In the genomic region with DNA sequence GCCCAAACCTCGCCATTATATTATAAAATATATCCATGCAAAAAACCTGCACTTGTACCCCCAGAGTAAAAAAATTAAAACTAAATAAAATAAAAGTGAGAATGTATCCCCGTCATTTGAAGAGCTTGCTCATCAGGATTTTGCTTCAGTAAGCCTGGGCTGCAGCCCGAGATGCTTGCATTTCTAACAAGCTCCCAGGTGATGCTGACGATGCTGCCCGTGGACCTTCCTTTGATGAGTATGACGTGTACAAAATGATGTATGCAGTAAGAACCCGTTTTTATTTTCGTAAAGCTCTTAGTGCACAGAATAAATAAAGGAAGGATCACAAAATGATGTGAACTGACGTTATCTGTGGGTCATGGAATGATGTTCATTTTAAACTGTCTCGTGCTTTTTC, we compare ENCODE assay signal across 39 cellular contexts.
"Had no signal": no experiment of that assay in that cellular context is flagged by ENCODE, and none has a peak within 500 bp of the region (broad histone marks: within the 10 kb centered on the region; RNA-seq: fewer than 3 reads in every experiment).

No MANE protein-coding gene starts in this region.

- H3K27me3 ChIP-seq: adrenal gland, ascending aorta, body of pancreas, brain microvascular endothelial cell, breast epithelium, cardiac muscle cell had no signal

- H3K9me3 Mint-ChIP-seq: activated naive CD4-positive, alpha-beta T cell treated with anti-CD3 and anti-CD28 coated beads for 36 hours; activated naive CD4-positive, alpha-beta T cell treated with anti-CD3 and anti-CD28 coated beads, Interleukin-2, amount 10 ng/mL, durations not matched to agents 7 days and 5 days; activated naive CD4-positive, alpha-beta T cell treated with anti-CD3 and anti-CD28 coated beads, Interleukin-2, amount 50 U/mL, for 24 hours; activated naive CD4-positive, alpha-beta T cell treated with anti-CD3 and anti-CD28 coated beads, Interleukin-2, amount 50 U/mL, for 72 hours; activated naive CD8-positive, alpha-beta T cell treated with anti-CD3 and anti-CD28 coated beads for 36 hours; activated naive CD8-positive, alpha-beta T cell treated with anti-CD3 and anti-CD28 coated beads, Interleukin-2, amount 10 ng/mL, durations not matched to agents 7 days and 5 days; activated naive CD8-positive, alpha-beta T cell treated with anti-CD3 and anti-CD28 coated beads, Interleukin-2, amount 50 U/mL, for 24 hours; activated T-cell treated with anti-CD3 and anti-CD28 coated beads, Interleukin-2, amount 50 U/mL, for 24 hours; activated T-cell treated with anti-CD3 and anti-CD28 coated beads, Interleukin-2, amount 50 U/mL, for 4 hours; activated T-cell treated with anti-CD3 and anti-CD28 coated beads, Interleukin-2, amount 50 U/mL, for 72 hours; activated T-helper 1 cell treated with anti-CD3 and anti-CD28 coated beads, Interleukin-12 subunit alpha, Interleukin-12 subunit beta, Interleukin-2, Interleukin-4 antibody, amounts not matched to agents 30 ng/mL and 10 ng/mL and 1 ng/mL, durations not matched to agents 14 hours and 24 hours and 36 hours; activated T-helper 17 cell treated with anti-CD3 and anti-CD28 coated beads, Interleukin-2, amount 50 U/mL, for 72 hours; activated T-helper 2 cell treated with anti-CD3 and anti-CD28 coated beads, Interferon-gamma antibody, Interleukin-2, Interleukin-4, amounts not matched to agents 10 μg/mL and 5 μg/mL and 100 μg/mL, durations not matched to agents 14 hours and 24 hours and 36 hours; brain; central memory CD8-positive, alpha-beta T cell had no signal

- FAIRE-seq: astrocyte had no signal

- H3K27ac Mint-ChIP-seq: activated naive CD4-positive, alpha-beta T cell treated with anti-CD3 and anti-CD28 coated beads for 36 hours; activated naive CD4-positive, alpha-beta T cell treated with anti-CD3 and anti-CD28 coated beads, Interleukin-2, amount 50 U/mL, for 24 hours; activated naive CD4-positive, alpha-beta T cell treated with anti-CD3 and anti-CD28 coated beads, Interleukin-2, amount 50 U/mL, for 72 hours; activated naive CD8-positive, alpha-beta T cell; activated naive CD8-positive, alpha-beta T cell treated with anti-CD3 and anti-CD28 coated beads for 36 hours; activated naive CD8-positive, alpha-beta T cell treated with anti-CD3 and anti-CD28 coated beads, Interleukin-2, amount 10 ng/mL, durations not matched to agents 7 days and 5 days; activated naive CD8-positive, alpha-beta T cell treated with anti-CD3 and anti-CD28 coated beads, Interleukin-2, amount 50 U/mL, for 24 hours; activated T-cell treated with anti-CD3 and anti-CD28 coated beads, Interleukin-2, amount 50 U/mL, for 24 hours; activated T-cell treated with anti-CD3 and anti-CD28 coated beads, Interleukin-2, amount 50 U/mL, for 72 hours; activated T-helper 1 cell treated with anti-CD3 and anti-CD28 coated beads, Interleukin-12 subunit alpha, Interleukin-12 subunit beta, Interleukin-2, Interleukin-4 antibody, amounts not matched to agents 30 ng/mL and 10 ng/mL and 1 ng/mL, durations not matched to agents 14 hours and 24 hours and 36 hours; activated T-helper 17 cell treated with anti-CD3 and anti-CD28 coated beads, Interleukin-2, amount 50 U/mL, for 72 hours; activated T-helper 2 cell treated with anti-CD3 and anti-CD28 coated beads, Interferon-gamma antibody, Interleukin-2, Interleukin-4, amounts not matched to agents 10 μg/mL and 5 μg/mL and 100 μg/mL, durations not matched to agents 14 hours and 24 hours and 36 hours; brain had no signal

- H3K4me1 ChIP-seq: adrenal gland, ascending aorta, breast epithelium had no signal

- H3K4me3 Mint-ChIP-seq: activated naive CD4-positive, alpha-beta T cell treated with anti-CD3 and anti-CD28 coated beads for 36 hours; activated naive CD4-positive, alpha-beta T cell treated with anti-CD3 and anti-CD28 coated beads, Interleukin-2, amount 10 ng/mL, durations not matched to agents 7 days and 5 days; activated naive CD4-positive, alpha-beta T cell treated with anti-CD3 and anti-CD28 coated beads, Interleukin-2, amount 50 U/mL, for 24 hours; activated naive CD8-positive, alpha-beta T cell; activated naive CD8-positive, alpha-beta T cell treated with anti-CD3 and anti-CD28 coated beads for 36 hours; activated naive CD8-positive, alpha-beta T cell treated with anti-CD3 and anti-CD28 coated beads, Interleukin-2, amount 10 ng/mL, durations not matched to agents 7 days and 5 days; activated naive CD8-positive, alpha-beta T cell treated with anti-CD3 and anti-CD28 coated beads, Interleukin-2, amount 50 U/mL, for 24 hours; activated T-cell treated with anti-CD3 and anti-CD28 coated beads, Interleukin-2, amount 50 U/mL, for 24 hours; activated T-cell treated with anti-CD3 and anti-CD28 coated beads, Interleukin-2, amount 50 U/mL, for 4 hours; activated T-cell treated with anti-CD3 and anti-CD28 coated beads, Interleukin-2, amount 50 U/mL, for 72 hours; activated T-helper 1 cell treated with anti-CD3 and anti-CD28 coated beads, Interleukin-12 subunit alpha, Interleukin-12 subunit beta, Interleukin-2, Interleukin-4 antibody, amounts not matched to agents 30 ng/mL and 10 ng/mL and 1 ng/mL, durations not matched to agents 14 hours and 24 hours and 36 hours; activated T-helper 17 cell treated with anti-CD3 and anti-CD28 coated beads, Interleukin-2, amount 50 U/mL, for 72 hours; brain; central memory CD8-positive, alpha-beta T cell had no signal

- DNase-seq: activated effector memory CD4-positive, alpha-beta T cell treated with anti-CD3 and anti-CD28 coated beads, Interleukin-2, amount 50 U/mL, for 16 hours; activated effector memory CD4-positive, alpha-beta T cell treated with Interleukin-2 at 50 U/mL for 16 hours; activated gamma-delta T cell; activated gamma-delta T cell treated with Interleukin-2 at 50 U/mL for 16 hours; activated naive CD4-positive, alpha-beta T cell; activated naive CD4-positive, alpha-beta T cell treated with anti-CD3 and anti-CD28 coated beads for 36 hours; activated naive CD4-positive, alpha-beta T cell treated with anti-CD3 and anti-CD28 coated beads, Interleukin-2, amount 10 ng/mL, durations not matched to agents 7 days and 5 days; activated naive CD4-positive, alpha-beta T cell treated with anti-CD3 and anti-CD28 coated beads, Interleukin-2, amount 50 U/mL, for 16 hours; activated naive CD4-positive, alpha-beta T cell treated with Interleukin-2 at 50 U/mL for 16 hours; activated naive CD8-positive, alpha-beta T cell treated with anti-CD3 and anti-CD28 coated beads for 36 hours; activated naive CD8-positive, alpha-beta T cell treated with anti-CD3 and anti-CD28 coated beads, Interleukin-2, amount 10 ng/mL, durations not matched to agents 7 days and 5 days; activated naive CD8-positive, alpha-beta T cell treated with anti-CD3 and anti-CD28 coated beads, Interleukin-2, amount 50 U/mL, for 24 hours; activated T-cell treated with anti-CD3 and anti-CD28 coated beads, Interleukin-2, amount 50 U/mL, for 1 hour; activated T-cell treated with anti-CD3 and anti-CD28 coated beads, Interleukin-2, amount 50 U/mL, for 24 hours; activated T-cell treated with anti-CD3 and anti-CD28 coated beads, Interleukin-2, amount 50 U/mL, for 4 hours; activated T-cell treated with anti-CD3 and anti-CD28 coated beads, Interleukin-2, amount 50 U/mL, for 48 hours; activated T-cell treated with anti-CD3 and anti-CD28 coated beads, Interleukin-2, amount 50 U/mL, for 72 hours; adrenal gland; amniotic stem cell; amygdala; anterior cingulate cortex; aorta; body of pancreas; brain microvascular endothelial cell; caudate nucleus; central memory CD4-positive, alpha-beta T cell; cerebellar nuclear complex had no signal

- H3K4me1 Mint-ChIP-seq: activated naive CD4-positive, alpha-beta T cell treated with anti-CD3 and anti-CD28 coated beads, Interleukin-2, amount 50 U/mL, for 24 hours; activated naive CD8-positive, alpha-beta T cell treated with anti-CD3 and anti-CD28 coated beads for 36 hours; activated naive CD8-positive, alpha-beta T cell treated with anti-CD3 and anti-CD28 coated beads, Interleukin-2, amount 10 ng/mL, durations not matched to agents 7 days and 5 days; activated naive CD8-positive, alpha-beta T cell treated with anti-CD3 and anti-CD28 coated beads, Interleukin-2, amount 50 U/mL, for 24 hours had no signal

- ATAC-seq: activated naive CD4-positive, alpha-beta T cell treated with anti-CD3 and anti-CD28 coated beads, Interleukin-2, amount 50 U/mL, for 72 hours; activated naive CD8-positive, alpha-beta T cell treated with anti-CD3 and anti-CD28 coated beads, Interleukin-2, amount 50 U/mL, for 24 hours; activated T-cell treated with anti-CD3 and anti-CD28 coated beads, Interleukin-2, amount 50 U/mL, for 4 hours; activated T-cell treated with anti-CD3 and anti-CD28 coated beads, Interleukin-2, amount 50 U/mL, for 72 hours; activated T-helper 17 cell treated with anti-CD3 and anti-CD28 coated beads, Interleukin-2, amount 50 U/mL, for 72 hours; body of pancreas had no signal

- H3K27ac ChIP-seq: adrenal gland, ascending aorta, body of pancreas, brain microvascular endothelial cell, breast epithelium, cardiac muscle cell had no signal

- H3K36me3 Mint-ChIP-seq: activated naive CD4-positive, alpha-beta T cell treated with anti-CD3 and anti-CD28 coated beads, Interleukin-2, amount 10 ng/mL, durations not matched to agents 7 days and 5 days; activated naive CD4-positive, alpha-beta T cell treated with anti-CD3 and anti-CD28 coated beads, Interleukin-2, amount 50 U/mL, for 24 hours; activated naive CD4-positive, alpha-beta T cell treated with anti-CD3 and anti-CD28 coated beads, Interleukin-2, amount 50 U/mL, for 72 hours; activated naive CD8-positive, alpha-beta T cell; activated naive CD8-positive, alpha-beta T cell treated with anti-CD3 and anti-CD28 coated beads for 36 hours; activated naive CD8-positive, alpha-beta T cell treated with anti-CD3 and anti-CD28 coated beads, Interleukin-2, amount 10 ng/mL, durations not matched to agents 7 days and 5 days; brain had no signal

- H3K27me3 Mint-ChIP-seq: activated naive CD4-positive, alpha-beta T cell treated with anti-CD3 and anti-CD28 coated beads, Interleukin-2, amount 50 U/mL, for 24 hours; activated naive CD8-positive, alpha-beta T cell; activated naive CD8-positive, alpha-beta T cell treated with anti-CD3 and anti-CD28 coated beads for 36 hours; activated naive CD8-positive, alpha-beta T cell treated with anti-CD3 and anti-CD28 coated beads, Interleukin-2, amount 10 ng/mL, durations not matched to agents 7 days and 5 days; activated T-cell treated with anti-CD3 and anti-CD28 coated beads, Interleukin-2, amount 50 U/mL, for 24 hours; activated T-helper 17 cell treated with anti-CD3 and anti-CD28 coated beads, Interleukin-2, amount 50 U/mL, for 72 hours; central memory CD8-positive, alpha-beta T cell had no signal

- H3K9me3 ChIP-seq: adrenal gland, ascending aorta, body of pancreas, breast epithelium had no signal

- H3K4me3 ChIP-seq: adrenal gland, ascending aorta, body of pancreas, breast epithelium, cardiac muscle cell had no signal

- H3K36me3 ChIP-seq: adrenal gland, ascending aorta, brain microvascular endothelial cell, breast epithelium, cardiac muscle cell had no signal
